Comparison of ENCODE assay signal across 8 cellular contexts in genomic region chr4:1520795-1521576, GRCh38.
A peak's percentile ranks its signal among the peaks of the same experiment; 100 is the strongest.
DNase-seq lines count a peak whose midpoint lies in the region; ATAC-seq, FAIRE-seq and TF ChIP-seq lines count a peak whose summit lies in the region.
"Not testable (repeated sequence)": the region's sequence is repeated elsewhere in the genome, so short reads cannot be mapped to it uniquely, and the experiment has no call there.

No MANE protein-coding gene starts in this region.

- H3K4me2 ChIP-seq in H1 (ENCODE audit: insufficient read depth in 1 of 2, low read depth in 2 of 2, low read length in 2 of 2), result peak overlapping the region; percentile 67 to 74

- not testable (repeated sequence) for H3K27me3 ChIP-seq in CD4-positive, alpha-beta memory T cell (ENCODE audit: insufficient read depth, low read length)
- H3K27me3 ChIP-seq in H1 (replicated peaks in 1 of 4; ENCODE audit: control insufficient read depth in 3 of 4, extremely low read depth in 1 of 4, insufficient read depth in 3 of 4, low read length in 3 of 4) (peaks cover 0 to 10% (median 3%) of the 10 kb centered on the region in 4 experiments; a peak in 3 of 7 replicates), subcutaneous abdominal adipose tissue (ENCODE audit: control insufficient read depth in 5 of 5, insufficient read depth in 4 of 5, low read length in 5 of 5) (peaks cover 30 to 54% (median 31%) of the 10 kb centered on the region in 5 donors)

- H3K9ac ChIP-seq in H1 (replicated peaks in 1 of 4; ENCODE audit: extremely low read depth in 1 of 4, low read depth in 3 of 4, low read length in 3 of 4), result not testable (repeated sequence)
- peak overlapping the region in 1 of 5 donors; percentile 24 for H3K9ac ChIP-seq in subcutaneous abdominal adipose tissue (ENCODE audit: low read length in 5 of 5)

- H3K9me3 Mint-ChIP-seq in CD4-positive, alpha-beta memory T cell, result peaks cover 0 to 16% (median 7%) of the 10 kb centered on the region in 8 donors

- ATAC-seq in SK-N-SH treated with all-trans-retinoic acid at 6 μM for 48 hours (peak; percentile 14), omental fat pad (ENCODE audit: low FRiP score) (peak; percentile 79)

- H2AFZ ChIP-seq in H1 (ENCODE audit: low read length), result not testable (repeated sequence)

- not testable (repeated sequence) for FAIRE-seq in H1 (lab: Jason Lieb, UNC)

- not testable (repeated sequence) for H2BK120ac ChIP-seq in H1 (replicated peaks; ENCODE audit: low read depth, low read length)

- not testable (repeated sequence) for H3K79me1 ChIP-seq in H1 (ENCODE audit: low read depth, low read length)

- not testable (repeated sequence) for H4K5ac ChIP-seq in H1 (ENCODE audit: insufficient read length, low read depth, low read length)

- H4K91ac ChIP-seq in H1 (replicated peaks; ENCODE audit: insufficient read length, low read length), result not testable (repeated sequence)

- H3K14ac ChIP-seq in H1 (ENCODE audit: insufficient read length), result not testable (repeated sequence)

- POLR2A ChIA-PET in CD4-positive, alpha-beta memory T cell (lab: Charles Lee; ENCODE audit: partially characterized antibody), result not testable (repeated sequence)
- POLR2A ChIA-PET in H1 (lab: Charles Lee; ENCODE audit: partially characterized antibody), result interaction anchor here (1.0 kb wide), 1 partner anchor 57 kb away, joined by 3 read pairs; no protein-coding TSS in a partner anchor

- H3K36me3 Mint-ChIP-seq in CD4-positive, alpha-beta memory T cell, result not testable (repeated sequence)

- not testable (repeated sequence) for H3K4me1 ChIP-seq in CD4-positive, alpha-beta memory T cell (ENCODE audit: insufficient read depth, low read length); H1 (replicated peaks in 1 of 4; ENCODE audit: control insufficient read depth in 3 of 4, insufficient read depth in 4 of 4, low read length in 3 of 4); subcutaneous abdominal adipose tissue (ENCODE audit: control insufficient read depth in 5 of 5, insufficient read depth in 5 of 5, low read length in 5 of 5)

- not testable (repeated sequence) for H3K4ac ChIP-seq in H1 (replicated peaks; ENCODE audit: insufficient read length, low read depth, low read length)

- H3K23me2 ChIP-seq in H1 (ENCODE audit: low read depth, low read length), result not testable (repeated sequence)

- not testable (repeated sequence) for H3K4me3 ChIP-seq in CD4-positive, alpha-beta memory T cell (ENCODE audit: low read length in 2 of 2)
- H3K4me3 ChIP-seq in H1 (ENCODE audit: extremely low read depth in 1 of 4, insufficient read depth in 2 of 4, low read depth in 3 of 4, low read length in 4 of 4), result peak overlapping the region; percentile 31 to 69 (median 37); a peak in 6 of 8 replicates
- peak overlapping the region in 4 of 5 donors; percentile 39 to 53 (median 44) for H3K4me3 ChIP-seq in subcutaneous abdominal adipose tissue (ENCODE audit: low read depth in 1 of 5, low read length in 5 of 5)

- H3K36me3 ChIP-seq in CD4-positive, alpha-beta memory T cell (ENCODE audit: insufficient read depth, low read length); H1 (ENCODE audit: control insufficient read depth in 2 of 4, insufficient read depth in 4 of 4, low read length in 3 of 4); subcutaneous abdominal adipose tissue (ENCODE audit: control insufficient read depth in 5 of 5, insufficient read depth in 5 of 5, low read length in 5 of 5): not testable (repeated sequence)

- peak overlapping the region; percentile 36 to 75 (median 67) for H3K4me3 Mint-ChIP-seq in CD4-positive, alpha-beta memory T cell

- WGBS in H1 (ENCODE audit: extremely low coverage in 1 of 2, insufficient coverage in 1 of 2, insufficient read length in 1 of 2, insufficient replicate concordance in 2 of 2, low coverage in 1 of 2, low lambda C conversion rate in 2 of 2, missing lambda C conversion rate in 1 of 2), 2 experiments, result 2% methylated on average over 32 of the region's 79 CpGs; no CpG with 5 or more reads in 1 of the 2 experiments

- not testable (repeated sequence) for H3K56ac ChIP-seq in H1 (replicated peaks; ENCODE audit: insufficient read length, low read depth, low read length)

- H3K79me2 ChIP-seq in H1 (ENCODE audit: control insufficient read depth in 1 of 2, insufficient read depth in 2 of 2, low read length in 2 of 2), result not testable (repeated sequence)

- not testable (repeated sequence) for H3K23ac ChIP-seq in H1 (ENCODE audit: insufficient read length)

- in situ Hi-C loops in KBM-7 (cut with MboI; ENCODE audit: low pct_unique_long_range_greater_than_20kb, low sequenced_read_pairs), result not testable (repeated sequence)

- TF ChIP-seq POLR2A in H1 (IDR thresholded peaks at IDR 0.05; ENCODE audit: control extremely low read depth in 1 of 2, low read depth in 2 of 2, low read length in 2 of 2), result not testable (repeated sequence)

- CTCF ChIA-PET in CD4-positive, alpha-beta memory T cell (lab: Charles Lee; ENCODE audit: partially characterized antibody), result not testable (repeated sequence)
- CTCF ChIA-PET in H1 (lab: Charles Lee; ENCODE audit: partially characterized antibody), result interaction anchor here (0.9 to 1.1 kb wide), 2 partner anchors 10 to 50 kb away, joined by 3 read pairs; no protein-coding TSS in a partner anchor

- H3K4me1 Mint-ChIP-seq in CD4-positive, alpha-beta memory T cell, result not testable (repeated sequence)

- H2AK5ac ChIP-seq in H1 (ENCODE audit: low read depth, low read length), result not testable (repeated sequence)

- not testable (repeated sequence) for H4K20me1 ChIP-seq in H1 (replicated peaks in 1 of 2; ENCODE audit: control insufficient read depth in 1 of 2, insufficient read depth in 2 of 2, low read length in 2 of 2)

- not testable (repeated sequence) for H3K27ac Mint-ChIP-seq in CD4-positive, alpha-beta memory T cell

- peak overlapping the region; percentile 68; the same call in 1 of the 2 replicates for H4K8ac ChIP-seq in H1 (ENCODE audit: extremely low read depth, insufficient read depth, low read length)

- not testable (repeated sequence) for H3K9me3 ChIP-seq in CD4-positive, alpha-beta memory T cell (ENCODE audit: control insufficient read depth in 1 of 2, low read length in 2 of 2); H1 (ENCODE audit: insufficient read depth in 2 of 2, low read depth in 1 of 2, low read length in 1 of 2)
- peaks cover 0 to 22% (median 17%) of the 10 kb centered on the region in 5 donors for H3K9me3 ChIP-seq in subcutaneous abdominal adipose tissue (ENCODE audit: control insufficient read depth in 5 of 5, low read length in 5 of 5)

- H2BK20ac ChIP-seq in H1 (ENCODE audit: low read length), result not testable (repeated sequence)

- intact Hi-C loops in CD4-positive, alpha-beta memory T cell (cut with micrococcal nuclease), result not testable (repeated sequence)

- not testable (repeated sequence) for TF ChIP-seq RAD21 in H1 (IDR thresholded peaks at IDR 0.05 in 1 of 2, conservative IDR thresholded peaks at IDR 0.05 in 1 of 2; ENCODE audit: low read depth in 2 of 2, low read length in 2 of 2)

- TF ChIP-seq CTCF in H1 (IDR thresholded peaks at IDR 0.05; ENCODE audit: control extremely low read depth in 1 of 3, insufficient read depth in 1 of 3, low read depth in 1 of 3, low read length in 3 of 3); omental fat pad (IDR thresholded peaks at IDR 0.05): not testable (repeated sequence)

- peaks cover 26 to 38% of the 10 kb centered on the region in 2 donors for H3K27me3 Mint-ChIP-seq in CD4-positive, alpha-beta memory T cell

- peak in 3 of 5 donors; percentile 6 to 28 (median 16) for DNase-seq in CD4-positive, alpha-beta memory T cell
- DNase-seq in KBM-7 (peak; percentile 42), H1 (ENCODE audit: low read depth in 1 of 2, low spot score in 2 of 2) (peak in 1 of 2 experiments; percentile 72), iris pigment epithelial cell (ENCODE audit: low read depth) (peak; percentile 17)
- peak; percentile 12 for DNase-seq in activated naive CD4-positive, alpha-beta T cell treated with Interleukin-2 at 50 U/mL for 16 hours
- DNase-seq in omental fat pad (ENCODE audit: low spot score), result not testable (repeated sequence)

- not testable (repeated sequence) for H2BK12ac ChIP-seq in H1 (ENCODE audit: low read depth, low read length)

- H2BK15ac ChIP-seq in H1 (ENCODE audit: low read length), result not testable (repeated sequence)

- not testable (repeated sequence) for H3K27ac ChIP-seq in CD4-positive, alpha-beta memory T cell (ENCODE audit: low read depth, low read length); H1 (ENCODE audit: low read depth, low read length); subcutaneous abdominal adipose tissue (ENCODE audit: low read depth, low read length)

- H3K18ac ChIP-seq in H1 (ENCODE audit: extremely low read depth, low read length), result not testable (repeated sequence)

- not testable (repeated sequence) for H2BK5ac ChIP-seq in H1 (ENCODE audit: low read depth, low read length)

- not testable (repeated sequence) for TF ChIP-seq EP300 in H1 (IDR thresholded peaks at IDR 0.05; ENCODE audit: borderline replicate concordance in 1 of 2, low read depth in 2 of 2, low read length in 2 of 2)

TF ChIP-seq in H1, 55 proteins besides CTCF, POLR2A, EP300 and RAD21:
- TF ChIP-seq E2F6 (IDR thresholded peaks at IDR 0.05) (peak; percentile 63; the same call in 1 of the 2 replicates), EGR1 (IDR thresholded peaks at IDR 0.05; ENCODE audit: borderline replicate concordance, low read depth, low read length) (peak; percentile 74; the same call in 1 of the 2 replicates), KDM4A (IDR thresholded peaks at IDR 0.05; ENCODE audit: low read depth, low read length, severe bottlenecking) (peak; percentile 43), PHF8 (conservative IDR thresholded peaks at IDR 0.05; ENCODE audit: low read depth, low read length) (0 out of 2 replicates have a peak, but pooled peaks have one; percentile 30)
